ENCODE assay signal across 14 cellular contexts in genomic region chr1:20685099-20685662, GRCh38. TPM values are rescaled to one million over a fixed set of nuclear protein-coding genes. Genes with fewer than 3 reads are reported as not detected.
DNase-seq lines count a peak whose midpoint lies in the region; ATAC-seq and TF ChIP-seq lines count a peak whose summit lies in the region.
"Had no signal": no experiment of that assay in that cellular context is flagged by ENCODE, and none has a peak within 500 bp of the region (broad histone marks: within the 10 kb centered on the region; RNA-seq: fewer than 3 reads in every experiment).

No MANE protein-coding gene starts in this region.

- WGBS in adrenal gland, 4 donors, result 30 to 64% (median 43%) methylated on average over 16 to 21 of the region's 21 CpGs
- 86 to 87% methylated on average over 7 to 20 of the region's 21 CpGs for WGBS in transverse colon (ENCODE audit: low coverage in 1 of 2), 2 donors

- ATAC-seq in Right ventricle myocardium inferior (peak; percentile 50), HG02840 (IDR thresholded peaks at IDR 0.05; ENCODE audit: low FRiP score, unreplicated experiment) (no peak)

- H3K4me1 ChIP-seq in adrenal gland (replicated peaks in 1 of 2) (peaks cover 20 to 35% of the 10 kb centered on the region in 2 donors), transverse colon (no peaks in the 10 kb centered on the region)

- no peak overlapping the region for H3K4me3 Mint-ChIP-seq in nephron progenitor cell
- H3K4me3 Mint-ChIP-seq: activated T-cell treated with anti-CD3 and anti-CD28 coated beads, Interleukin-2, amount 50 U/mL, for 24 hours; stimulated activated memory B cell treated with anti-CD40 and anti-IgM and Interleukin-4, amounts not matched to agents 10 μg/mL and 1 μg/mL and 100 μg/mL, for 72 hours had no signal

- in situ Hi-C loops in transverse colon (cut with MboI; ENCODE audit: low pct_ligation_motif_present in 1 of 4, low pct_unique_long_range_greater_than_20kb in 1 of 4, low sequenced_read_pairs in 3 of 4), result loop anchor here in 2 of 4 donors (25.0 kb wide), 2 partner anchors 502 to 527 kb away; partner anchors contain the start of gene EIF4G3 (in 1 of the 2)

- DNase-seq in adrenal gland (peak; percentile 77 to 86 (median 81)), Right ventricle myocardium inferior (ENCODE audit: missing footprints) (peak; percentile 65), nephron progenitor cell (no peak), transverse colon (no peak), activated gamma-delta T cell (lab: John Stamatoyannopoulos, UW) (no peak), cerebellar cortex (ENCODE audit: low spot score) (no peak), NCI-H774 (lab: John Stamatoyannopoulos, UW) (no peak)
- DNase-seq: activated T-cell treated with anti-CD3 and anti-CD28 coated beads, Interleukin-2, amount 50 U/mL, for 24 hours; C1 segment of cervical spinal cord; HCEC 1CT; mesenchymal stem cell; stimulated activated CD4-positive, alpha-beta T cell treated with anti-CD3 and anti-CD28 coated beads, Interleukin-4, amount 100 ng/mL, for 1 hour had no signal

- no peaks in the 10 kb centered on the region for H3K9me3 Mint-ChIP-seq in nephron progenitor cell
- H3K9me3 Mint-ChIP-seq: activated T-cell treated with anti-CD3 and anti-CD28 coated beads, Interleukin-2, amount 50 U/mL, for 24 hours; stimulated activated memory B cell treated with anti-CD40 and anti-IgM and Interleukin-4, amounts not matched to agents 10 μg/mL and 1 μg/mL and 100 μg/mL, for 72 hours had no signal

- TF ChIP-seq POLR2A in adrenal gland (IDR thresholded peaks at IDR 0.05), result peak in 1 of 2 donors; percentile 73
- no peak for TF ChIP-seq POLR2A in transverse colon (IDR thresholded peaks at IDR 0.05)

- H3K36me3 ChIP-seq in adrenal gland (replicated peaks in 1 of 2), result no peaks in the 10 kb centered on the region
- H3K36me3 ChIP-seq in transverse colon, result no peaks in the 10 kb centered on the region

- H3K4me1 Mint-ChIP-seq in nephron progenitor cell, result peaks cover 26% of the 10 kb centered on the region
- H3K4me1 Mint-ChIP-seq: stimulated activated memory B cell treated with anti-CD40 and anti-IgM and Interleukin-4, amounts not matched to agents 10 μg/mL and 1 μg/mL and 100 μg/mL, for 72 hours had no signal

- H3K27ac ChIP-seq in adrenal gland (peak overlapping the region; percentile 26 to 89 (median 82)), transverse colon (peak overlapping the region; percentile 28 to 58 (median 40))

- H3K36me3 Mint-ChIP-seq in nephron progenitor cell (ENCODE audit: low read depth), result peaks cover 2% of the 10 kb centered on the region
- H3K36me3 Mint-ChIP-seq: stimulated activated memory B cell treated with anti-CD40 and anti-IgM and Interleukin-4, amounts not matched to agents 10 μg/mL and 1 μg/mL and 100 μg/mL, for 72 hours had no signal

- peak overlapping the region; percentile 80 for H3K27ac Mint-ChIP-seq in nephron progenitor cell
- H3K27ac Mint-ChIP-seq: activated T-cell treated with anti-CD3 and anti-CD28 coated beads, Interleukin-2, amount 50 U/mL, for 24 hours; stimulated activated memory B cell treated with anti-CD40 and anti-IgM and Interleukin-4, amounts not matched to agents 10 μg/mL and 1 μg/mL and 100 μg/mL, for 72 hours had no signal

- TF ChIP-seq CTCF in adrenal gland (IDR thresholded peaks at IDR 0.05) (no peak), nephron progenitor cell (IDR thresholded peaks at IDR 0.05) (no peak), transverse colon (IDR thresholded peaks at IDR 0.05) (no peak)

- peak overlapping the region in 3 of 4 donors; percentile 16 to 46 (median 44) for H3K4me3 ChIP-seq in adrenal gland
- no peak overlapping the region for H3K4me3 ChIP-seq in transverse colon

- no peak for TF ChIP-seq EP300 in transverse colon (IDR thresholded peaks at IDR 0.05; ENCODE audit: low read depth)

- peaks cover 3% of the 10 kb centered on the region for H3K27me3 Mint-ChIP-seq in nephron progenitor cell (ENCODE audit: low read depth, poor library complexity)

- H3K9me3 ChIP-seq in adrenal gland (replicated peaks in 1 of 3) (no peaks in the 10 kb centered on the region), transverse colon (no peaks in the 10 kb centered on the region)

- H3K27me3 ChIP-seq in adrenal gland, result no peaks in the 10 kb centered on the region
- no peaks in the 10 kb centered on the region for H3K27me3 ChIP-seq in transverse colon

- intact Hi-C loops in adrenal gland (cut with DNase I), result no loop called here
- intact Hi-C loops in Right ventricle myocardium inferior (cut with DNase I), result loop anchor here (2.0 kb wide), 1 partner anchor 18 kb away; no protein-coding TSS in a partner anchor
- intact Hi-C loops in transverse colon (cut with DNase I; ENCODE audit: low total_unique reads), result loop anchor here (2.0 kb wide), 1 partner anchor 22 kb away; no protein-coding TSS in a partner anchor

RNA-seq across cellular contexts. Expression of gene DDOST, which starts 24.0 kb away (rescaled TPM):
- total RNA-seq in adrenal gland, result 100 to 1,000 TPM; 134 to 349 (median 202) TPM
- polyA plus RNA-seq in adrenal gland, result 100 to 1,000 TPM; 123 to 221 (median 193) TPM
- 150 TPM for total RNA-seq in Right ventricle myocardium inferior
- total RNA-seq in transverse colon, result 100 to 1,000 TPM in 3 of 4 donors, 10 to 100 TPM in 1; 70.3 to 157 (median 105) TPM

RNA-seq across cellular contexts. Expression of gene KIF17, which starts 32.6 kb away (rescaled TPM):
- 10 to 100 TPM; 23.6 to 66.9 (median 45.1) TPM for total RNA-seq in adrenal gland
- polyA plus RNA-seq in adrenal gland, result 10 to 100 TPM; 10.7 to 22.9 (median 16.6) TPM
- 6.0 TPM for total RNA-seq in Right ventricle myocardium inferior
- total RNA-seq in transverse colon, result 10 to 100 TPM in 1 of 4 donors, under 1 TPM in 2, not detected in 1; 0.27 to 21.1 (median 0.79) TPM

RNA-seq across cellular contexts. Expression of gene SH2D5, which starts 47.3 kb away (rescaled TPM):
- total RNA-seq in adrenal gland (1 to 10 TPM in 1 of 8 donors, under 1 TPM in 4, not detected in 3; 0.19 to 1.9 (median 0.54) TPM), Right ventricle myocardium inferior (not detected), transverse colon (under 1 TPM in 1 of 4 donors, not detected in 3; 0.37 TPM)
- polyA plus RNA-seq in adrenal gland, result under 1 TPM; 0.07 to 0.64 (median 0.17) TPM

RNA-seq across cellular contexts. Expression of gene PINK1, which starts 51.9 kb away (rescaled TPM):
- total RNA-seq in adrenal gland (100 to 1,000 TPM; 211 to 586 (median 306) TPM), Right ventricle myocardium inferior (288 TPM), transverse colon (100 to 1,000 TPM; 122 to 235 (median 192) TPM)
- 100 to 1,000 TPM; 109 to 146 (median 118) TPM for polyA plus RNA-seq in adrenal gland

Comparison
In these comparisons a context has a peak if more than half of its experiments do, and no peak if none do; other contexts are left out.
1. DNase-seq: peak in adrenal gland (7 of 7) and Right ventricle myocardium inferior (single experiment); none in nephron progenitor cell (single experiment), transverse colon (single experiment), activated gamma-delta T cell (single experiment), cerebellar cortex (single experiment) and NCI-H774 (single experiment).
2. H3K4me3 ChIP-seq: peak in adrenal gland (3 of 4); none in transverse colon (0 of 4).
3. intact Hi-C loops: an anchor here in Right ventricle myocardium inferior (2.0 kb wide) and transverse colon (2.0 kb wide); none called in adrenal gland.